Comparison of ENCODE assay signal across 8 cellular contexts in the genomic region with DNA sequence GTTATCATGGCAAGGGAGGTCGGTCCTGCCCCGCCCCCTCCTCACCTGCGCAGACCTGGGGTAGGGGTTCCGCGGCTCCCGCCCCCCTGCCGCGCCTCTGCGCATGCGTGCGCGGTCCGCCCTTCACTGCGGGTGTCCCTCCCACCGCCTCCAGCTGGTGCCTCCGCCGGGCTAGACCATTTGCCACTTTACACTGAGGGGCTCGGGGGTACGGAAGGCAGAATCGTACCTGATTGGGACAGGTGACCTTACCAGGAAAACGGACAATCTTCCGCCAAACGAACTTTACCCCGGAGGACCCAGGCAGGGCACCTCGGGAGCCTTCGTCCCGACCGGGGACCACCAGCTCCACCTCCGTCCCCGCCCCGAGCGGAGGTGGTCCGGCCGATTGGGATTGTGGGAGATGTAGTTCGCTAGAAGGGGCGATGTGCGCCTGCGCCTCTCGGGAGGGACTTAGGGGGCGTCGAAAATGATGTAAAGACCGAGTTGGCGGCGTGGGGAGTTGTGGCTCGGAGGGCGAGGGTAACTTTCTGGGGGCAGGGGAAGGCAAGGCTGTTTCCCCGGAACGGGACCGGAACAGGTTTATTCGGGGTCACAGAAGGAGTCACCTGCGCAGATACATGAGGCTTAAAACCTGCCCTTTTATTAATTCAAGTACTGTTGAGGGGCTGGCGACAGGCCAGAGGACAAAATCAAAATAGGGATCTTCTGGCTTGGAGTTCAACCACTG. TPM values are rescaled to one million over a fixed set of nuclear protein-coding genes. Genes with fewer than 3 reads are reported as not detected.
DNase-seq lines count a peak whose midpoint lies in the region; FAIRE-seq and TF ChIP-seq lines count a peak whose summit lies in the region.

A gene with protein sequence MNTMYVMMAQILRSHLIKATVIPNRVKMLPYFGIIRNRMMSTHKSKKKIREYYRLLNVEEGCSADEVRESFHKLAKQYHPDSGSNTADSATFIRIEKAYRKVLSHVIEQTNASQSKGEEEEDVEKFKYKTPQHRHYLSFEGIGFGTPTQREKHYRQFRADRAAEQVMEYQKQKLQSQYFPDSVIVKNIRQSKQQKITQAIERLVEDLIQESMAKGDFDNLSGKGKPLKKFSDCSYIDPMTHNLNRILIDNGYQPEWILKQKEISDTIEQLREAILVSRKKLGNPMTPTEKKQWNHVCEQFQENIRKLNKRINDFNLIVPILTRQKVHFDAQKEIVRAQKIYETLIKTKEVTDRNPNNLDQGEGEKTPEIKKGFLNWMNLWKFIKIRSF (minus strand): TSS at position 344 of the 730 bp plus-strand sequence. CDS start 2,323 bp downstream, outside the sequence.

- H2AK5ac ChIP-seq in neuronal stem cell (ENCODE audit: low read depth, low read length) = no peak within 1 kb of the TSS

- peak within 1 kb of the TSS; percentile 78 for H3K18ac ChIP-seq in neuronal stem cell (ENCODE audit: low read length)

- H2BK5ac ChIP-seq in neuronal stem cell (ENCODE audit: low read length) = no peak within 1 kb of the TSS

- no peak within 1 kb of the TSS for H2BK12ac ChIP-seq in neuronal stem cell (ENCODE audit: low read length)

- no peak within 1 kb of the TSS for H2BK15ac ChIP-seq in neuronal stem cell (ENCODE audit: low read length)

- DNase-seq in GDM1 (lab: John Stamatoyannopoulos, UW) (peak; percentile 90), HCEC 1CT (peak; percentile 84), MM.1S (peak; percentile 95), SIG-M5 treated with dmso at 0.1 percent for 504 hours (lab: John Stamatoyannopoulos, UW; ENCODE audit: unreplicated experiment) (peak; percentile 93), frontal cortex (ENCODE audit: low spot score in 2 of 2) (peak; percentile 87 to 89), neuronal stem cell (ENCODE audit: low spot score) (peak; percentile 94), substantia nigra (lab: John Stamatoyannopoulos, UW) (peak; percentile 38 to 98 (median 91))
- DNase-seq in activated naive CD4-positive, alpha-beta T cell treated with Interleukin-2 at 50 U/mL for 16 hours = peak; percentile 94

- no peak for FAIRE-seq in frontal cortex (lab: Jason Lieb, UNC)

- H2BK120ac ChIP-seq in neuronal stem cell (ENCODE audit: low read depth, low read length) = no peak within 1 kb of the TSS

- H3K14ac ChIP-seq in neuronal stem cell (ENCODE audit: low read length) = no peak within 1 kb of the TSS

- H3K79me1 ChIP-seq in neuronal stem cell (ENCODE audit: low read depth, low read length) = no peaks in the 10 kb centered on the region

- H3K9me2 ChIP-seq in MM.1S (replicated peaks; ENCODE audit: insufficient read depth, low read length) = no peaks in the 10 kb centered on the region

- no CpG with 5 or more reads among the region's 52 CpGs for WGBS in neuronal stem cell (ENCODE audit: extremely low coverage in 2 of 2, insufficient read length in 2 of 2, insufficient replicate concordance in 1 of 2), 2 donors

- H4K8ac ChIP-seq in neuronal stem cell (ENCODE audit: low read depth, low read length) = no peak within 1 kb of the TSS

- H3K36me3 ChIP-seq in MM.1S (replicated peaks; ENCODE audit: insufficient read depth, low read length) (no peaks in the 10 kb centered on the region), neuronal stem cell (replicated peaks in 1 of 2; ENCODE audit: control insufficient read depth in 2 of 2, insufficient read depth in 2 of 2, low read length in 2 of 2) (no peaks in the 10 kb centered on the region)

- H3K27ac ChIP-seq in MM.1S (ENCODE audit: low read length) (no peak within 1 kb of the TSS; the same call in 1 of the 2 replicates), neuronal stem cell (replicated peaks; ENCODE audit: low read length) (no peak within 1 kb of the TSS), substantia nigra (ENCODE audit: low read depth, low read length, poor library complexity, severe bottlenecking) (peak within 1 kb of the TSS; percentile 94)

- H3K23ac ChIP-seq in neuronal stem cell (ENCODE audit: low read depth, low read length, poor library complexity) = peak within 1 kb of the TSS; percentile 8

- no peak within 1 kb of the TSS for H3K4ac ChIP-seq in neuronal stem cell (ENCODE audit: low read length)

- peak within 1 kb of the TSS; percentile 68 for H3K9ac ChIP-seq in MM.1S (ENCODE audit: low read length)
- peak within 1 kb of the TSS; percentile 91 for H3K9ac ChIP-seq in neuronal stem cell (ENCODE audit: low read depth, low read length, poor library complexity)

- H3K4me2 ChIP-seq in MM.1S (ENCODE audit: low read depth, low read length) (peak within 1 kb of the TSS; percentile 91), neuronal stem cell (ENCODE audit: insufficient read depth, low read length, poor library complexity, severe bottlenecking) (peak within 1 kb of the TSS; percentile 65)

- no peaks in the 10 kb centered on the region for H3F3A ChIP-seq in MM.1S (ENCODE audit: insufficient read depth, low read length)

- H3K4me3 ChIP-seq in MM.1S (ENCODE audit: low read length) (peak within 1 kb of the TSS; percentile 92), neuronal stem cell (ENCODE audit: low read length in 2 of 2) (peak within 1 kb of the TSS; percentile 64 to 82)

- no peak within 1 kb of the TSS for H4K91ac ChIP-seq in neuronal stem cell (ENCODE audit: low read depth, low read length, poor library complexity)

- TF ChIP-seq CTCF in MM.1S (IDR thresholded peaks at IDR 0.05; ENCODE audit: low read length) = no peak

- H3K27me3 ChIP-seq in MM.1S (replicated peaks; ENCODE audit: insufficient read depth, low read length) (no peaks in the 10 kb centered on the region), neuronal stem cell (ENCODE audit: control insufficient read depth in 3 of 3, insufficient read depth in 3 of 3, low read depth in 1 of 3, low read length in 3 of 3) (peaks cover 0 to 4% (median 0%) of the 10 kb centered on the region in 3 experiments)

- H2AFZ ChIP-seq in MM.1S (ENCODE audit: low read length) (peak within 1 kb of the TSS; percentile 98), neuronal stem cell (ENCODE audit: low read length) (peak within 1 kb of the TSS; percentile 92)

- no peaks in the 10 kb centered on the region for H4K20me1 ChIP-seq in MM.1S (ENCODE audit: insufficient read depth, low read length)

- H3K79me2 ChIP-seq in MM.1S (ENCODE audit: low read length) = no peaks in the 10 kb centered on the region

- no peaks in the 10 kb centered on the region for H3K9me3 ChIP-seq in MM.1S (replicated peaks; ENCODE audit: insufficient read depth, low read length)
- H3K9me3 ChIP-seq in neuronal stem cell (replicated peaks in 1 of 2; ENCODE audit: control insufficient read depth in 2 of 2, insufficient read depth in 1 of 2, low read depth in 1 of 2, low read length in 2 of 2) = no peaks in the 10 kb centered on the region

- H3K4me1 ChIP-seq in MM.1S (ENCODE audit: low read length) (peaks cover 5% of the 10 kb centered on the region; the same call in 1 of the 2 replicates), neuronal stem cell (ENCODE audit: control insufficient read depth in 2 of 2, insufficient read depth in 1 of 2, low read depth in 1 of 2, low read length in 2 of 2) (peaks cover 1 to 3% of the 10 kb centered on the region in 2 donors)

RNA-seq across cellular contexts. Expression of the gene that starts here (rescaled TPM):
- total RNA-seq in frontal cortex = 6.5 TPM
- 2.7 TPM for polyA plus RNA-seq in neuronal stem cell (2013, experiment 1 of 2)
- 3.0 TPM for polyA plus RNA-seq in neuronal stem cell (2013, experiment 2 of 2)
